8 cellular contexts compared by ENCODE assay signal in the genomic region with DNA sequence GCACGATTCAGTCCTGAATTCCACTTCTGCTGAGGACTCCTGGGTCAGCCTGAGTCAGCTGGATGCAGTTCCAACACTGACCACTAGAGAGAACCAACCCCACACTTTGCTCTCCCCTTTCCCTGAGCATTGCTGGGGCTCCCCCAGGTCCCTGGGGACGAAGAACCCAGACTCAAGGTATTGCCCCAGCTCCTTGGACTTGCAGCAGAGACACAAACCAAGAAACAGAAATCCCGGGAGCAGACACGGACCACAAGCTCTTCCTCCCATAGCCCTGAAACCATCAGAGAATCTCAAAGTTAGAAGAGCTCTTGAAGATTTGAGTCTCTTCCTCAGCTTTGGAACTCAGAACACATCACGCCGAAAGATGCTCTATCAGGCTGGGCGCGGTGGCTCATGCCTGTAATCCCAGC. TPM values are rescaled to one million over a fixed set of nuclear protein-coding genes. Genes with fewer than 3 reads are reported as not detected.
A peak's percentile ranks its signal among the peaks of the same experiment; 100 is the strongest.
DNase-seq lines count a peak whose midpoint lies in the region; ATAC-seq and TF ChIP-seq lines count a peak whose summit lies in the region.

No MANE protein-coding gene starts in this region.

- no peaks in the 10 kb centered on the region for H3K9me2 ChIP-seq in OCI-LY7 (ENCODE audit: insufficient read depth, low read length)

- H4K20me1 ChIP-seq in OCI-LY7 (ENCODE audit: insufficient read depth, low read length) = no peaks in the 10 kb centered on the region

- POLR2A ChIA-PET in OCI-LY7 (lab: Charles Lee) = interaction anchor here (0.6 to 4.8 kb wide), 11 partner anchors 10 to 312 kb away, joined by 3 to 52 read pairs (median 10); partner anchors contain the start of genes CD79B and ICAM2

- WGBS in thyroid gland, 2 donors = 39 to 45% methylated on average over 8 of the region's 8 CpGs

- H3K27ac ChIP-seq in OCI-LY7 (ENCODE audit: low read depth, low read length, poor library complexity, severe bottlenecking) = peak overlapping the region; percentile 63
- no peak overlapping the region for H3K27ac ChIP-seq in thyroid gland

- no peak for TF ChIP-seq POLR2A in thyroid gland (IDR thresholded peaks at IDR 0.05)

- no peaks in the 10 kb centered on the region for H3K36me3 ChIP-seq in OCI-LY7 (ENCODE audit: insufficient read depth, low read length)
- H3K36me3 ChIP-seq in thyroid gland = no peaks in the 10 kb centered on the region

- CTCF ChIA-PET in OCI-LY7 (lab: Charles Lee; ENCODE audit: unreplicated experiment) = interaction anchor here (0.5 to 3.7 kb wide), 12 partner anchors 9 to 214 kb away, joined by 3 to 94 read pairs (median 6); partner anchors contain the start of gene ICAM2

- H3K27me3 ChIP-seq in thyroid gland = no peaks in the 10 kb centered on the region

- intact Hi-C loops in OCI-LY7 (cut with micrococcal nuclease; ENCODE audit: unreplicated experiment) = loop anchor here (1.0 to 5.0 kb wide), 4 partner anchors 9 to 213 kb away; partner anchors contain the start of gene ERN1
- intact Hi-C loops in thyroid gland (cut with DNase I) = loop anchor here (5.0 kb wide), 1 partner anchor 108 kb away; no protein-coding TSS in a partner anchor

- DNase-seq in NCI-H2171 treated with DMSO at 0.1 percent for 48 hours (lab: John Stamatoyannopoulos, UW) (peak; percentile 14), NCI-H2171 (lab: John Stamatoyannopoulos, UW) (no peak), OCI-LY7 (ENCODE audit: low spot score) (peak; percentile 88), activated T-cell treated with anti-CD3 and anti-CD28 coated beads for 4 hours (peak; percentile 69), fibroblast of gingiva (ENCODE audit: low read depth) (peak; percentile 34), omental fat pad (ENCODE audit: low spot score) (no peak), thyroid gland (peak; percentile 51 to 54)

- peak overlapping the region; percentile 45; the same call in 1 of the 2 replicates for H2AFZ ChIP-seq in OCI-LY7 (ENCODE audit: low read length)

- no peaks in the 10 kb centered on the region for H3K79me2 ChIP-seq in OCI-LY7 (ENCODE audit: insufficient read depth, low read depth, low read length)

- no TSS peak for BruUV-seq in OCI-LY7 (replicated peaks; lab: Mats Ljungman, UMichigan)

- peak overlapping the region; percentile 68 for H3K4me2 ChIP-seq in OCI-LY7 (ENCODE audit: low read length)

- H3K4me1 ChIP-seq in OCI-LY7 (ENCODE audit: insufficient read depth, low read length, poor library complexity, severe bottlenecking) (peaks cover 71% of the 10 kb centered on the region), thyroid gland (no peaks in the 10 kb centered on the region)

- TF ChIP-seq CTCF in OCI-LY7 (conservative IDR thresholded peaks at IDR 0.05; ENCODE audit: low read length) (peak; percentile 92), omental fat pad (IDR thresholded peaks at IDR 0.05) (peak in 2 of 3 donors; percentile 84), thyroid gland (IDR thresholded peaks at IDR 0.05) (peak; percentile 90 to 96 (median 94))

- ATAC-seq in HG02938 (IDR thresholded peaks at IDR 0.05; ENCODE audit: unreplicated experiment) (peak; percentile 71), omental fat pad (ENCODE audit: low FRiP score) (peak; percentile 58)

- H3K9me3 ChIP-seq in OCI-LY7 (ENCODE audit: low read length) (no peaks in the 10 kb centered on the region), thyroid gland (no peaks in the 10 kb centered on the region)

- peak overlapping the region; percentile 42 for H3K4me3 ChIP-seq in OCI-LY7 (ENCODE audit: low read depth, low read length, poor library complexity, severe bottlenecking)
- H3K4me3 ChIP-seq in thyroid gland (replicated peaks in 1 of 3) = no peak overlapping the region

RNA-seq across cellular contexts. Expression of gene GH1, which starts 0.7 kb away (rescaled TPM):
- total RNA-seq in OCI-LY7 (2014; rRNA removed; shearing (Covaris generic)) = 0.21 and 4.3 TPM in 2 replicates
- 0.96 TPM in 1 of 2 replicates, not detected in the other for total RNA-seq in OCI-LY7 (2022)
- total RNA-seq in omental fat pad = not detected
- not detected for total RNA-seq in thyroid gland

RNA-seq across cellular contexts. Expression of gene CSHL1, which starts 8.3 kb away (rescaled TPM):
- total RNA-seq in OCI-LY7 (2014; rRNA removed; shearing (Covaris generic)) = not detected in 2 replicates
- total RNA-seq in OCI-LY7 (2022) = not detected in 2 replicates
- not detected for total RNA-seq in omental fat pad
- not detected for total RNA-seq in thyroid gland

RNA-seq across cellular contexts. Expression of gene CD79B, which starts 12.8 kb away (rescaled TPM):
- 743 and 751 TPM in 2 replicates for total RNA-seq in OCI-LY7 (2014; rRNA removed; shearing (Covaris generic))
- total RNA-seq in OCI-LY7 (2022) (457 and 479 TPM in 2 replicates), omental fat pad (10 to 100 TPM in 1 of 4 donors, 1 to 10 TPM in 3; 4.0 to 15.8 (median 6.0) TPM), thyroid gland (1 to 10 TPM in 2 of 4 donors, not detected in 2; 1.3 to 1.8 TPM)

RNA-seq across cellular contexts. Expression of gene CSH1, which starts 22.9 kb away (rescaled TPM):
- total RNA-seq in OCI-LY7 (2014; rRNA removed; shearing (Covaris generic)) = not detected in 2 replicates
- total RNA-seq in OCI-LY7 (2022) (not detected in 2 replicates), omental fat pad (not detected), thyroid gland (not detected)

RNA-seq across cellular contexts. Expression of gene GH2, which starts 37.6 kb away (rescaled TPM):
- total RNA-seq in OCI-LY7 (2014; rRNA removed; shearing (Covaris generic)) = not detected in 2 replicates
- not detected in 2 replicates for total RNA-seq in OCI-LY7 (2022)
- total RNA-seq in omental fat pad = not detected
- total RNA-seq in thyroid gland = not detected

Comparison
In these comparisons a context has a peak if more than half of its experiments do, and no peak if none do; other contexts are left out.
1. DNase-seq: peak in NCI-H2171 treated with DMSO at 0.1 percent for 48 hours (single experiment), OCI-LY7 (single experiment), activated T-cell treated with anti-CD3 and anti-CD28 coated beads for 4 hours (single experiment), fibroblast of gingiva (single experiment) and thyroid gland (2 of 2); none in NCI-H2171 (single experiment) and omental fat pad (single experiment).
2. RNA of gene CD79B, which starts 12.8 kb away (total RNA-seq): 457 to 751 TPM in OCI-LY7; 4.0 to 15.8 TPM in omental fat pad and 1.3 to 1.8 TPM in thyroid gland; every median in the first group is over 10 times any median in the second.
3. Peak in every context shown above with its lines, with median percentiles within 50 percentile points of each other: CTCF ChIP-seq.